ENCODE assay signal across 9 cellular contexts in genomic region chr12:50507474-50507838, GRCh38. TPM values are rescaled to one million over a fixed set of nuclear protein-coding genes. Genes with fewer than 3 reads are reported as not detected.
DNase-seq lines count a peak whose midpoint lies in the region; ATAC-seq and TF ChIP-seq lines count a peak whose summit lies in the region.
"Had no signal": no experiment of that assay in that cellular context is flagged by ENCODE, and none has a peak within 500 bp of the region (broad histone marks: within the 10 kb centered on the region; RNA-seq: fewer than 3 reads in every experiment).

No MANE protein-coding gene starts in this region.

- no peak overlapping the region for H3K9ac ChIP-seq in endodermal cell (ENCODE audit: extremely low read depth, low read length, poor library complexity, severe bottlenecking)

- no peak overlapping the region for H3K27ac ChIP-seq in CD4-positive, alpha-beta T cell (ENCODE audit: low read depth, low read length)
- no peak overlapping the region for H3K27ac ChIP-seq in PC-9
- no peak overlapping the region for H3K27ac ChIP-seq in endodermal cell (ENCODE audit: low read depth, low read length)

- H3K9me3 Mint-ChIP-seq in CD4-positive, alpha-beta T cell, result no peaks in the 10 kb centered on the region
- no peaks in the 10 kb centered on the region for H3K9me3 Mint-ChIP-seq in endodermal cell
- H3K9me3 Mint-ChIP-seq in effector memory CD8-positive, alpha-beta T cell, result no peaks in the 10 kb centered on the region

- no peak for DNase-seq in CD4-positive, alpha-beta T cell
- DNase-seq in PC-9 (no peak), endodermal cell (no peak), NCI-H146 (lab: John Stamatoyannopoulos, UW) (no peak)
- no peak for DNase-seq in effector memory CD8-positive, alpha-beta T cell
- DNase-seq: SW 1271 had no signal

- H3K27ac Mint-ChIP-seq in CD4-positive, alpha-beta T cell, result peak overlapping the region; percentile 85
- H3K27ac Mint-ChIP-seq in endodermal cell, result no peak overlapping the region
- H3K27ac Mint-ChIP-seq in effector memory CD8-positive, alpha-beta T cell, result no peak overlapping the region

- POLR2A ChIA-PET in CD4-positive, alpha-beta T cell (lab: Charles Lee), result interaction anchor here (0.9 to 5.5 kb wide), 7 partner anchors 7 to 257 kb away, joined by 3 to 75 read pairs (median 6); partner anchors contain the start of gene ATF1
- POLR2A ChIA-PET in PC-9 (lab: Charles Lee; ENCODE audit: unreplicated experiment), result interaction anchor here (0.6 to 0.9 kb wide), 2 partner anchors 134 to 138 kb away, joined by 4 to 6 read pairs; no protein-coding TSS in a partner anchor

- H3K27me3 Mint-ChIP-seq in CD4-positive, alpha-beta T cell, result no peaks in the 10 kb centered on the region
- H3K27me3 Mint-ChIP-seq in endodermal cell (ENCODE audit: insufficient read depth), result no peaks in the 10 kb centered on the region
- no peaks in the 10 kb centered on the region for H3K27me3 Mint-ChIP-seq in effector memory CD8-positive, alpha-beta T cell

- no peaks in the 10 kb centered on the region for H3K27me3 ChIP-seq in CD4-positive, alpha-beta T cell (ENCODE audit: control insufficient read depth, insufficient read depth, low read length)
- H3K27me3 ChIP-seq in PC-9 (ENCODE audit: insufficient read depth, low read depth) (no peaks in the 10 kb centered on the region), endodermal cell (ENCODE audit: control insufficient read depth, insufficient read depth, low read length, poor library complexity, severe bottlenecking) (no peaks in the 10 kb centered on the region), neuron (ENCODE audit: insufficient read depth, low read length) (no peaks in the 10 kb centered on the region)

- H4K20me1 ChIP-seq in PC-9 (ENCODE audit: insufficient read depth), result peaks cover 25% of the 10 kb centered on the region

- no peaks in the 10 kb centered on the region for H3K9me3 ChIP-seq in CD4-positive, alpha-beta T cell (ENCODE audit: control insufficient read depth, low read length)
- no peaks in the 10 kb centered on the region for H3K9me3 ChIP-seq in PC-9 (ENCODE audit: insufficient read depth, low read depth)
- no peaks in the 10 kb centered on the region for H3K9me3 ChIP-seq in endodermal cell (ENCODE audit: control insufficient read depth, low read length)
- H3K9me3 ChIP-seq in neuron (ENCODE audit: low read length), result no peaks in the 10 kb centered on the region

- intact Hi-C loops in CD4-positive, alpha-beta T cell (cut with DNase I, micrococcal nuclease), result loop anchor here in 1 of 2 experiments (5.0 kb wide), 1 partner anchor 40 kb away; no protein-coding TSS in a partner anchor
- intact Hi-C loops in PC-9 (cut with micrococcal nuclease; ENCODE audit: unreplicated experiment), result no loop called here

- peaks cover 56% of the 10 kb centered on the region for H3K4me1 Mint-ChIP-seq in CD4-positive, alpha-beta T cell (ENCODE audit: low read depth)
- H3K4me1 Mint-ChIP-seq in endodermal cell, result peaks cover 39% of the 10 kb centered on the region
- H3K4me1 Mint-ChIP-seq in effector memory CD8-positive, alpha-beta T cell (ENCODE audit: low read depth in 2 of 2), result peaks cover 29 to 41% of the 10 kb centered on the region in 2 donors

- H3F3A ChIP-seq in PC-9 (ENCODE audit: insufficient read depth, low read depth), result peaks cover 11% of the 10 kb centered on the region; the same call in 1 of the 2 replicates

- H3K4me1 ChIP-seq in PC-9 (replicated peaks; ENCODE audit: insufficient read depth) (peaks cover 30% of the 10 kb centered on the region), endodermal cell (ENCODE audit: control insufficient read depth, insufficient read depth, low read length) (peaks cover 3% of the 10 kb centered on the region), neuron (ENCODE audit: insufficient read depth, low read length) (peaks cover 33% of the 10 kb centered on the region)

- 0 out of 2 replicates have a peak, but pooled peaks cover 6% of the 10 kb centered on the region for H3K36me3 ChIP-seq in PC-9 (ENCODE audit: low read depth)
- no peaks in the 10 kb centered on the region for H3K36me3 ChIP-seq in endodermal cell (ENCODE audit: control insufficient read depth, insufficient read depth, low read length)
- H3K36me3 ChIP-seq in neuron (ENCODE audit: insufficient read depth, low read length), result no peaks in the 10 kb centered on the region

- no peak for ATAC-seq in CD4-positive, alpha-beta T cell (ENCODE audit: poor library complexity)
- no peak for ATAC-seq in GM18909 (IDR thresholded peaks at IDR 0.05; ENCODE audit: poor library complexity, unreplicated experiment)
- no peak for ATAC-seq in effector memory CD8-positive, alpha-beta T cell (replicated peaks)
- no peak for ATAC-seq in GM19023 (IDR thresholded peaks at IDR 0.05; ENCODE audit: unreplicated experiment)

- no TSS peak for BruUV-seq in PC-9 (replicated peaks; lab: Mats Ljungman, UMichigan)

- H3K79me2 ChIP-seq in PC-9 (ENCODE audit: low read depth), result peaks cover 76% of the 10 kb centered on the region

- TF ChIP-seq CTCF in CD4-positive, alpha-beta T cell (IDR thresholded peaks at IDR 0.05), result no peak
- TF ChIP-seq CTCF in PC-9 (conservative IDR thresholded peaks at IDR 0.05) (no peak), endodermal cell (conservative IDR thresholded peaks at IDR 0.05) (no peak)

- no peaks in the 10 kb centered on the region for H3K9me2 ChIP-seq in PC-9 (ENCODE audit: insufficient read depth)

- H2AFZ ChIP-seq in PC-9 (no peak overlapping the region), neuron (ENCODE audit: low read depth, low read length) (no peak overlapping the region)

- peak overlapping the region; percentile 96 for H3K4me2 ChIP-seq in PC-9

- CTCF ChIA-PET in CD4-positive, alpha-beta T cell (lab: Charles Lee), result interaction anchor here (1.2 to 5.5 kb wide), 5 partner anchors 10 to 164 kb away, joined by 3 to 57 read pairs (median 4); no protein-coding TSS in a partner anchor
- CTCF ChIA-PET in PC-9 (lab: Charles Lee), result interaction anchor here (0.6 kb wide), 1 partner anchor 129 kb away, joined by 7 read pairs; no protein-coding TSS in a partner anchor

- WGBS in endodermal cell (ENCODE audit: insufficient coverage in 1 of 2, insufficient read length in 1 of 2), 2 experiments, result 90 to 94% methylated on average over 10 of the region's 11 CpGs

- peak overlapping the region; percentile 99 for H3K4me3 Mint-ChIP-seq in CD4-positive, alpha-beta T cell
- no peak overlapping the region for H3K4me3 Mint-ChIP-seq in endodermal cell
- peak overlapping the region in 1 of 2 donors; percentile 30 for H3K4me3 Mint-ChIP-seq in effector memory CD8-positive, alpha-beta T cell

- H3K4me3 ChIP-seq in PC-9 (peak overlapping the region; percentile 96; the same call in 1 of the 2 replicates), endodermal cell (ENCODE audit: low read length) (peak overlapping the region; percentile 23), neuron (ENCODE audit: low read length) (peak overlapping the region; percentile 98)

- H3K36me3 Mint-ChIP-seq in CD4-positive, alpha-beta T cell (ENCODE audit: low read depth), result peaks cover 12% of the 10 kb centered on the region
- no peaks in the 10 kb centered on the region for H3K36me3 Mint-ChIP-seq in endodermal cell (ENCODE audit: low read depth)
- peaks cover 4% of the 10 kb centered on the region for H3K36me3 Mint-ChIP-seq in effector memory CD8-positive, alpha-beta T cell (ENCODE audit: insufficient read depth)

RNA-seq across cellular contexts. Expression of gene DIP2B, which starts 2.7 kb away (rescaled TPM):
- 10 to 100 TPM; 29.5 to 30.0 TPM for total RNA-seq in CD4-positive, alpha-beta T cell
- 29.0 and 29.4 TPM in 2 replicates for total RNA-seq in PC-9 (2021)
- total RNA-seq in endodermal cell, result 10 to 100 TPM; 20.6 to 21.3 TPM
- polyA plus RNA-seq in endodermal cell (2013, experiment 1 of 2), result 19.2 TPM
- polyA plus RNA-seq in endodermal cell (2013, experiment 2 of 2), result 18.2 TPM

Comparison
In these comparisons a context has a peak if more than half of its experiments do, and no peak if none do; other contexts are left out.
1. H3K4me3 ChIP-seq: peak in every context shown above with its lines; median percentile 98 in neuron; 96 in PC-9; 23 in endodermal cell.